ENCODE assay signal across 1 cellular context in the genomic region with DNA sequence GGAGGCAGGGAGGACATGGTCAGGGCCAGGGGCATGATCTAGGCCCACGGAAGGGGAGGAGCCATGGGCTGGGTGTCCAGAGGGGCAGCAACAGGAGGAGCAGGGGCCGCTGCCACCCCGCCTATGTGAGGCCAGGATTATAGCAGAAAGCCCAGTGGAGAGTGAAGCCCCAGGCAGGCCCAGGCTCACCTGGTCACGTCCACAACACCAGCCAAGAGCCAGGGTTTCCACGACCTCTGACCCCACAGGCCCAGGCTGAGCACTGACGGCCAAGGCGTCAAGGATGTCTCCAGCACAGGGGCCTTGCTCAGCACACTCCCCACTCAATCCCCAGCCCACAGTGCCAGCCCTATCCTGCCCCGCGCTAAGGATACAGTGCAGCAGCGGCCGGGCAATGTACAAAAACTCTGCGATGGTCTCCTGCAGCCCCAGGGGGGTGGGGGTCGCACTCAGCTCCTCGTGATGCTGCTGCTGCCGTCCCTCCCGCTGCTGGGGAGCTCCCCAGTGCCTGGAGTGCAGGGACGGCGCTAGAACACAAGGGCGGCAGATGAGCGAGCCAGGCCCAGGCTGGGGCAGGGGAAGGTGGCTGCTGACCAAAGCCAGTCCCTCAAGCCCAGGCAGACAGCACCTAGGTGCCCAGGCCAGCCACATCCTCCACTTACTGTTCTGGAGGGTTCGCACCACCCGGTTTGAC.
A peak's percentile ranks its signal among the peaks of the same experiment; 100 is the strongest.
TF ChIP-seq lines count a peak whose summit lies in the region.

No MANE protein-coding gene starts in this region.

TF ChIP-seq in K562, 482 proteins besides CTCF, POLR2A, EP300 and RAD21:
- TF ChIP-seq ELK3 (CRISPR knock-in tag; IDR thresholded peaks at IDR 0.05) (no peak), RBFOX2 (IDR thresholded peaks at IDR 0.05; ENCODE audit: low read depth, low read length) (peak; percentile 51), PHB2 (IDR thresholded peaks at IDR 0.05; ENCODE audit: low read depth) (no peak), EHMT2 (IDR thresholded peaks at IDR 0.05) (no peak)
